ENCODE assay signal across 25 cellular contexts in the genomic region with DNA sequence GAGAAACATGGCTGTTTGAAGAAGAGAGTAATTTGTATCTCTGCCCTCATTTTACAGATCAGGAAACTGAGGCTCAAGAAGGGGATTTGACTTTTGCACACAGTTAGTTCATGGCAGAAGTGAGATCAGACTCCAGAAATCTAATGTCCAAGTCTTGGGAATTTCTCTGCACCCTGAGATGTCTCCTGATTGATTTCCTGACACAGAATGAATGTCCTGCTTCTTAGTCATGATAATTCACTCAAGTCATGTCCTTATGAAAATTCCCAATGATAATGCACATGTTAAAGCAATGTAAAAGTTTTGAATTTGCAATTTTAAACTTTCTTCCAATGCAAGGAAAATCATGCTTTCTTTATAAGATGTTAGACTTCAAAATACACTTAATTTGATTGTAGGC.
"Had no signal": no experiment of that assay in that cellular context is flagged by ENCODE, and none has a peak within 500 bp of the region (broad histone marks: within the 10 kb centered on the region; RNA-seq: fewer than 3 reads in every experiment).

No MANE protein-coding gene starts in this region.

- H3K27ac Mint-ChIP-seq: activated CD4-positive, alpha-beta T cell treated with anti-CD3 and anti-CD28 coated beads, Interleukin-2, amount 10 ng/mL, durations not matched to agents 24 days and 14 days; activated CD8-positive, alpha-beta memory T cell treated with anti-CD3 and anti-CD28 coated beads, Interleukin-2, amount 10 ng/mL, durations not matched to agents 7 days and 5 days; activated CD8-positive, alpha-beta T cell treated with anti-CD3 and anti-CD28 coated beads for 36 hours; activated naive CD4-positive, alpha-beta T cell treated with anti-CD3 and anti-CD28 coated beads, Interleukin-2, amount 50 U/mL, for 24 hours; activated T-helper 1 cell treated with anti-CD3 and anti-CD28 coated beads, Interleukin-12 subunit alpha, Interleukin-12 subunit beta, Interleukin-2, Interleukin-4 antibody, amounts not matched to agents 30 ng/mL and 10 ng/mL and 1 ng/mL, durations not matched to agents 14 hours and 24 hours and 36 hours; nephron; stimulated activated memory B cell treated with anti-CD40 and anti-IgM and Interleukin-4, amounts not matched to agents 10 μg/mL and 1 μg/mL and 100 μg/mL, for 72 hours; T-cell; T-helper 2 cell treated with Interferon-gamma antibody and Interleukin-4, amounts not matched to agents 5 μg/mL and 100 μg/mL, for 36 hours had no signal

- H3K4me1 Mint-ChIP-seq: activated CD4-positive, alpha-beta T cell treated with anti-CD3 and anti-CD28 coated beads, Interleukin-2, amount 10 ng/mL, durations not matched to agents 24 days and 14 days; activated CD8-positive, alpha-beta memory T cell treated with anti-CD3 and anti-CD28 coated beads, Interleukin-2, amount 10 ng/mL, durations not matched to agents 7 days and 5 days; activated naive CD4-positive, alpha-beta T cell treated with anti-CD3 and anti-CD28 coated beads, Interleukin-2, amount 50 U/mL, for 24 hours; stimulated activated memory B cell treated with anti-CD40 and anti-IgM and Interleukin-4, amounts not matched to agents 10 μg/mL and 1 μg/mL and 100 μg/mL, for 72 hours; T-cell had no signal

- DNase-seq: activated CD4-positive, alpha-beta T cell treated with anti-CD3 and anti-CD28 coated beads, Interleukin-2, amount 10 ng/mL, durations not matched to agents 24 days and 14 days; activated CD8-positive, alpha-beta memory T cell treated with anti-CD3 and anti-CD28 coated beads, Interleukin-2, amount 10 ng/mL, durations not matched to agents 7 days and 5 days; activated CD8-positive, alpha-beta T cell treated with anti-CD3 and anti-CD28 coated beads for 36 hours; activated gamma-delta T cell; anterior cingulate cortex; heart right ventricle; pancreas; psoas muscle; right cardiac atrium; stimulated activated CD4-positive, alpha-beta T cell treated with anti-CD3 and anti-CD28 coated beads, Interleukin-1b, Interleukin-23, amount 100 ng/mL, for 48 hours; stomach; T-cell; testis; upper lobe of left lung had no signal

- H3K27ac ChIP-seq: neutrophil, pancreas, psoas muscle, testis, upper lobe of left lung, VCaP had no signal

- H3K9me3 ChIP-seq: heart right ventricle, neutrophil, pancreas, psoas muscle, stomach, testis, upper lobe of left lung had no signal

- ATAC-seq: activated CD4-positive, CD25-positive, alpha-beta regulatory T cell treated with anti-CD3 and anti-CD28 coated beads, Interleukin-2, amount 50 U/mL, for 24 hours; activated CD8-positive, alpha-beta memory T cell treated with anti-CD3 and anti-CD28 coated beads, Interleukin-2, amount 10 ng/mL, durations not matched to agents 7 days and 5 days; activated CD8-positive, alpha-beta T cell treated with anti-CD3 and anti-CD28 coated beads for 36 hours; left lobe of liver; right cardiac atrium; stimulated activated memory B cell treated with anti-CD40 and anti-IgM and Interleukin-4, amounts not matched to agents 10 μg/mL and 1 μg/mL and 100 μg/mL, for 72 hours; T-cell had no signal

- H3K4me1 ChIP-seq: pancreas, testis had no signal

- H3K36me3 Mint-ChIP-seq: activated CD8-positive, alpha-beta memory T cell treated with anti-CD3 and anti-CD28 coated beads, Interleukin-2, amount 10 ng/mL, durations not matched to agents 7 days and 5 days; activated naive CD4-positive, alpha-beta T cell treated with anti-CD3 and anti-CD28 coated beads, Interleukin-2, amount 50 U/mL, for 24 hours; stimulated activated memory B cell treated with anti-CD40 and anti-IgM and Interleukin-4, amounts not matched to agents 10 μg/mL and 1 μg/mL and 100 μg/mL, for 72 hours; T-cell had no signal

- H3K36me3 ChIP-seq: heart right ventricle, neutrophil, pancreas, stomach, upper lobe of left lung had no signal

- H3K27me3 ChIP-seq: pancreas, stomach, testis, upper lobe of left lung had no signal

- FAIRE-seq: pancreas had no signal

- H3K9me3 Mint-ChIP-seq: activated CD8-positive, alpha-beta T cell treated with anti-CD3 and anti-CD28 coated beads for 36 hours; activated naive CD4-positive, alpha-beta T cell treated with anti-CD3 and anti-CD28 coated beads, Interleukin-2, amount 50 U/mL, for 24 hours; activated T-helper 1 cell treated with anti-CD3 and anti-CD28 coated beads, Interleukin-12 subunit alpha, Interleukin-12 subunit beta, Interleukin-2, Interleukin-4 antibody, amounts not matched to agents 30 ng/mL and 10 ng/mL and 1 ng/mL, durations not matched to agents 14 hours and 24 hours and 36 hours; T-cell; T-helper 2 cell treated with Interferon-gamma antibody and Interleukin-4, amounts not matched to agents 5 μg/mL and 100 μg/mL, for 36 hours had no signal

- H3K4me3 Mint-ChIP-seq: activated CD4-positive, alpha-beta T cell treated with anti-CD3 and anti-CD28 coated beads, Interleukin-2, amount 10 ng/mL, durations not matched to agents 24 days and 14 days; activated CD8-positive, alpha-beta memory T cell treated with anti-CD3 and anti-CD28 coated beads, Interleukin-2, amount 10 ng/mL, durations not matched to agents 7 days and 5 days; activated CD8-positive, alpha-beta T cell treated with anti-CD3 and anti-CD28 coated beads for 36 hours; activated naive CD4-positive, alpha-beta T cell treated with anti-CD3 and anti-CD28 coated beads, Interleukin-2, amount 50 U/mL, for 24 hours; activated T-helper 1 cell treated with anti-CD3 and anti-CD28 coated beads, Interleukin-12 subunit alpha, Interleukin-12 subunit beta, Interleukin-2, Interleukin-4 antibody, amounts not matched to agents 30 ng/mL and 10 ng/mL and 1 ng/mL, durations not matched to agents 14 hours and 24 hours and 36 hours; nephron; stimulated activated memory B cell treated with anti-CD40 and anti-IgM and Interleukin-4, amounts not matched to agents 10 μg/mL and 1 μg/mL and 100 μg/mL, for 72 hours; T-cell; T-helper 2 cell treated with Interferon-gamma antibody and Interleukin-4, amounts not matched to agents 5 μg/mL and 100 μg/mL, for 36 hours had no signal

- H3K4me3 ChIP-seq: coronary artery, heart right ventricle, lung, pancreas, psoas muscle, stomach, testis, upper lobe of left lung had no signal
